1 cellular context compared by ENCODE assay signal in the genomic region with DNA sequence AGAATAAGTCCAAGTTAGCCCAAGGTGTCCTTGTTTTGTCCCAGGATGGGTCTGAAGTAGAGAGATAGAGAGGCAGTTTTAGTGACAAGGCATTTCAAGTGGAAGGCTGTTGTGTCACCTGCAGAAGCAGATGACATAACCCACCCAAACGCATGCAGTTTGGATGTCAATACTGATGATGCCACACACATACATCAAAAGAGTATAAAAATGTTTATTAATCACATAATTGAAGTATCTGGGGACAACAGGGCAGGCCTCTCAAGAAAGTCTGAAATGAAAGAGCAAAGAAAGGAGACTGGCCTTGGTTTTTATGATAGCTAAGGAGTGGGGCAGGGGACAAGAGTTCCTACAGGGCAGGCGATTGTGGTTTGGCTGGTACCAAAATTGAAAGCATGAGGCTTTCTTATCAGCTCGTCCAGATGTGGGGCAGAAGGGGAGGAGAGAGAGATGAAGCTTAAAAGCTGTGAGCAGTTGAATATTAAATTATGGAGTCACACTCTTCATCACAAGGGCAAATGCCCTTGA.
TF ChIP-seq lines count a peak whose summit lies in the region.

No MANE protein-coding gene starts in this region.

TF ChIP-seq in K562, 482 proteins besides CTCF, POLR2A, EP300 and RAD21 (continued from another document and continues in another):
- TF ChIP-seq, protein P1, sequence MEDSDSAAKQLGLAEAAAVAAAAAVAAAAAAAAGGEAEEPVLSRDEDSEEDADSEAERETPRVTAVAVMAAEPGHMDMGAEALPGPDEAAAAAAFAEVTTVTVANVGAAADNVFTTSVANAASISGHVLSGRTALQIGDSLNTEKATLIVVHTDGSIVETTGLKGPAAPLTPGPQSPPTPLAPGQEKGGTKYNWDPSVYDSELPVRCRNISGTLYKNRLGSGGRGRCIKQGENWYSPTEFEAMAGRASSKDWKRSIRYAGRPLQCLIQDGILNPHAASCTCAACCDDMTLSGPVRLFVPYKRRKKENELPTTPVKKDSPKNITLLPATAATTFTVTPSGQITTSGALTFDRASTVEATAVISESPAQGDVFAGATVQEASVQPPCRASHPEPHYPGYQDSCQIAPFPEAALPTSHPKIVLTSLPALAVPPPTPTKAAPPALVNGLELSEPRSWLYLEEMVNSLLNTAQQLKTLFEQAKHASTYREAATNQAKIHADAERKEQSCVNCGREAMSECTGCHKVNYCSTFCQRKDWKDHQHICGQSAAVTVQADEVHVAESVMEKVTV (CRISPR knock-in tag; IDR thresholded peaks at IDR 0.05), result no peak
- TF ChIP-seq ZC3H4 (CRISPR knock-in tag; IDR thresholded peaks at IDR 0.05; ENCODE audit: borderline replicate concordance) (no peak), ZC3H8 (IDR thresholded peaks at IDR 0.05) (no peak), BACH1 (tag; IDR thresholded peaks at IDR 0.05) (peak; percentile 71; the same call in 1 of the 2 replicates), MTF1 (CRISPR knock-in tag; IDR thresholded peaks at IDR 0.05; ENCODE audit: borderline replicate concordance) (no peak), BCOR (IDR thresholded peaks at IDR 0.05) (no peak), BRCA1 (IDR thresholded peaks at IDR 0.05) (no peak), BRCA1 (CRISPR knock-in tag; IDR thresholded peaks at IDR 0.05) (no peak), ILF3 (IDR thresholded peaks at IDR 0.05; ENCODE audit: borderline replicate concordance) (no peak), POLR2G (IDR thresholded peaks at IDR 0.05; ENCODE audit: low read depth, low read length) (no peak), SMC3 (conservative IDR thresholded peaks at IDR 0.05; ENCODE audit: insufficient read depth, low read depth, low read length) (no peak), JUNB (CRISPR knock-in tag; conservative IDR thresholded peaks at IDR 0.05) (no peak), HNRNPUL1 (IDR thresholded peaks at IDR 0.05; ENCODE audit: low read length) (no peak), TOE1 (IDR thresholded peaks at IDR 0.05; ENCODE audit: borderline replicate concordance) (0 out of 2 replicates have a peak, but pooled peaks have one; percentile 18), TOE1 (CRISPR knock-in tag; IDR thresholded peaks at IDR 0.05; ENCODE audit: borderline replicate concordance, low read depth) (no peak), ARID2 (IDR thresholded peaks at IDR 0.05) (no peak), SP1 (CRISPR knock-in tag; IDR thresholded peaks at IDR 0.05) (no peak), DMBX1 (CRISPR knock-in tag; IDR thresholded peaks at IDR 0.05; ENCODE audit: borderline replicate concordance) (0 out of 2 replicates have a peak, but pooled peaks have one; percentile 14), ZNF507 (tag; conservative IDR thresholded peaks at IDR 0.05) (no peak), SMARCA5 (IDR thresholded peaks at IDR 0.05) (no peak), IFI16 (CRISPR knock-in tag; IDR thresholded peaks at IDR 0.05) (no peak), MYBL2 (IDR thresholded peaks at IDR 0.05; ENCODE audit: low read depth) (no peak), MYBL2 (CRISPR knock-in tag; IDR thresholded peaks at IDR 0.05; ENCODE audit: borderline replicate concordance) (no peak), ZZZ3 (IDR thresholded peaks at IDR 0.05) (no peak), BRD4 (IDR thresholded peaks at IDR 0.05) (no peak), ZNF584 (CRISPR knock-in tag; IDR thresholded peaks at IDR 0.05; ENCODE audit: low read depth) (no peak), C11orf30 (IDR thresholded peaks at IDR 0.05; ENCODE audit: low read depth) (peak; percentile 44; the same call in 1 of the 2 replicates), CBX3 (IDR thresholded peaks at IDR 0.05; ENCODE audit: borderline replicate concordance in 1 of 2, low read length in 2 of 2) (peak in 1 of 2 experiments; percentile 65; a peak in 1 of 3 replicates), RBM39 (optimal IDR thresholded peaks at IDR 0.05; ENCODE audit: low read depth, low read length) (no peak), XRCC5 (IDR thresholded peaks at IDR 0.05; ENCODE audit: low read depth, low read length) (no peak), KLF16 (IDR thresholded peaks at IDR 0.05) (peak; percentile 70), BMI1 (IDR thresholded peaks at IDR 0.05; ENCODE audit: low read length) (no peak), TGIF2 (CRISPR knock-in tag; IDR thresholded peaks at IDR 0.05) (no peak), LCOR (CRISPR knock-in tag; IDR thresholded peaks at IDR 0.05) (0 out of 2 replicates have a peak, but pooled peaks have one; percentile 35), RFX1 (IDR thresholded peaks at IDR 0.05) (no peak), ZNF184 (CRISPR knock-in tag; IDR thresholded peaks at IDR 0.05) (no peak), ETV1 (tag; conservative IDR thresholded peaks at IDR 0.05; ENCODE audit: low read depth) (0 out of 2 replicates have a peak, but pooled peaks have one; percentile 13), BCL6 (CRISPR knock-in tag; IDR thresholded peaks at IDR 0.05) (no peak), SMARCC2 (IDR thresholded peaks at IDR 0.05; ENCODE audit: low read depth) (peak; percentile 78), MCM2 (IDR thresholded peaks at IDR 0.05; ENCODE audit: low read depth) (no peak), PRPF4 (IDR thresholded peaks at IDR 0.05; ENCODE audit: insufficient read depth, low read depth, low read length, poor library complexity, severe bottlenecking) (no peak), BRF1 (IDR thresholded peaks at IDR 0.05; ENCODE audit: borderline replicate concordance, extremely low read depth, insufficient read length) (no peak), POLR2AphosphoS5 (IDR thresholded peaks at IDR 0.05; ENCODE audit: control insufficient read depth, insufficient read depth, low read depth, low read length) (peak; percentile 62; the same call in 1 of the 2 replicates), ELF4 (CRISPR knock-in tag; IDR thresholded peaks at IDR 0.05) (no peak), HNRNPH1 (optimal IDR thresholded peaks at IDR 0.05; ENCODE audit: low read depth, low read length) (no peak), ZNF717 (CRISPR knock-in tag; IDR thresholded peaks at IDR 0.05) (no peak), CBX2 (IDR thresholded peaks at IDR 0.05; ENCODE audit: insufficient read depth, low read length, poor library complexity, severe bottlenecking) (no peak), MTA3 (IDR thresholded peaks at IDR 0.05; ENCODE audit: borderline replicate concordance) (0 out of 2 replicates have a peak, but pooled peaks have one; percentile 49), JUND (IDR thresholded peaks at IDR 0.05; ENCODE audit: borderline replicate concordance, low read depth, low read length) (no peak), JUND (tag; IDR thresholded peaks at IDR 0.05; ENCODE audit: borderline replicate concordance, low read depth, low read length) (peak; percentile 13; the same call in 2 of the 3 replicates)
- TF ChIP-seq, protein P2, sequence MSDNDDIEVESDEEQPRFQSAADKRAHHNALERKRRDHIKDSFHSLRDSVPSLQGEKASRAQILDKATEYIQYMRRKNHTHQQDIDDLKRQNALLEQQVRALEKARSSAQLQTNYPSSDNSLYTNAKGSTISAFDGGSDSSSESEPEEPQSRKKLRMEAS (CRISPR knock-in tag; IDR thresholded peaks at IDR 0.05), result peak; percentile 50; the same call in 1 of the 2 replicates
- TF ChIP-seq, protein P3, sequence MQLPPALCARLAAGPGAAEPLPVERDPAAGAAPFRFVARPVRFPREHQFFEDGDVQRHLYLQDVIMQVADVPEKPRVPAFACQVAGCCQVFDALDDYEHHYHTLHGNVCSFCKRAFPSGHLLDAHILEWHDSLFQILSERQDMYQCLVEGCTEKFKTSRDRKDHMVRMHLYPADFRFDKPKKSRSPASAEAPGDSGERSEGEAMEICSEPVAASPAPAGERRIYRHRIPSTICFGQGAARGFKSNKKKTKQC (CRISPR knock-in tag; IDR thresholded peaks at IDR 0.05), result peak; percentile 64; the same call in 1 of the 2 replicates
- TF ChIP-seq, protein P4, sequence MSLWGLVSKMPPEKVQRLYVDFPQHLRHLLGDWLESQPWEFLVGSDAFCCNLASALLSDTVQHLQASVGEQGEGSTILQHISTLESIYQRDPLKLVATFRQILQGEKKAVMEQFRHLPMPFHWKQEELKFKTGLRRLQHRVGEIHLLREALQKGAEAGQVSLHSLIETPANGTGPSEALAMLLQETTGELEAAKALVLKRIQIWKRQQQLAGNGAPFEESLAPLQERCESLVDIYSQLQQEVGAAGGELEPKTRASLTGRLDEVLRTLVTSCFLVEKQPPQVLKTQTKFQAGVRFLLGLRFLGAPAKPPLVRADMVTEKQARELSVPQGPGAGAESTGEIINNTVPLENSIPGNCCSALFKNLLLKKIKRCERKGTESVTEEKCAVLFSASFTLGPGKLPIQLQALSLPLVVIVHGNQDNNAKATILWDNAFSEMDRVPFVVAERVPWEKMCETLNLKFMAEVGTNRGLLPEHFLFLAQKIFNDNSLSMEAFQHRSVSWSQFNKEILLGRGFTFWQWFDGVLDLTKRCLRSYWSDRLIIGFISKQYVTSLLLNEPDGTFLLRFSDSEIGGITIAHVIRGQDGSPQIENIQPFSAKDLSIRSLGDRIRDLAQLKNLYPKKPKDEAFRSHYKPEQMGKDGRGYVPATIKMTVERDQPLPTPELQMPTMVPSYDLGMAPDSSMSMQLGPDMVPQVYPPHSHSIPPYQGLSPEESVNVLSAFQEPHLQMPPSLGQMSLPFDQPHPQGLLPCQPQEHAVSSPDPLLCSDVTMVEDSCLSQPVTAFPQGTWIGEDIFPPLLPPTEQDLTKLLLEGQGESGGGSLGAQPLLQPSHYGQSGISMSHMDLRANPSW (CRISPR knock-in tag; IDR thresholded peaks at IDR 0.05), result no peak
- TF ChIP-seq, protein P5, sequence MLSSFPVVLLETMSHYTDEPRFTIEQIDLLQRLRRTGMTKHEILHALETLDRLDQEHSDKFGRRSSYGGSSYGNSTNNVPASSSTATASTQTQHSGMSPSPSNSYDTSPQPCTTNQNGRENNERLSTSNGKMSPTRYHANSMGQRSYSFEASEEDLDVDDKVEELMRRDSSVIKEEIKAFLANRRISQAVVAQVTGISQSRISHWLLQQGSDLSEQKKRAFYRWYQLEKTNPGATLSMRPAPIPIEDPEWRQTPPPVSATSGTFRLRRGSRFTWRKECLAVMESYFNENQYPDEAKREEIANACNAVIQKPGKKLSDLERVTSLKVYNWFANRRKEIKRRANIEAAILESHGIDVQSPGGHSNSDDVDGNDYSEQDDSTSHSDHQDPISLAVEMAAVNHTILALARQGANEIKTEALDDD (IDR thresholded peaks at IDR 0.05), result peak; percentile 63; the same call in 1 of the 2 replicates
- TF ChIP-seq, protein P6, sequence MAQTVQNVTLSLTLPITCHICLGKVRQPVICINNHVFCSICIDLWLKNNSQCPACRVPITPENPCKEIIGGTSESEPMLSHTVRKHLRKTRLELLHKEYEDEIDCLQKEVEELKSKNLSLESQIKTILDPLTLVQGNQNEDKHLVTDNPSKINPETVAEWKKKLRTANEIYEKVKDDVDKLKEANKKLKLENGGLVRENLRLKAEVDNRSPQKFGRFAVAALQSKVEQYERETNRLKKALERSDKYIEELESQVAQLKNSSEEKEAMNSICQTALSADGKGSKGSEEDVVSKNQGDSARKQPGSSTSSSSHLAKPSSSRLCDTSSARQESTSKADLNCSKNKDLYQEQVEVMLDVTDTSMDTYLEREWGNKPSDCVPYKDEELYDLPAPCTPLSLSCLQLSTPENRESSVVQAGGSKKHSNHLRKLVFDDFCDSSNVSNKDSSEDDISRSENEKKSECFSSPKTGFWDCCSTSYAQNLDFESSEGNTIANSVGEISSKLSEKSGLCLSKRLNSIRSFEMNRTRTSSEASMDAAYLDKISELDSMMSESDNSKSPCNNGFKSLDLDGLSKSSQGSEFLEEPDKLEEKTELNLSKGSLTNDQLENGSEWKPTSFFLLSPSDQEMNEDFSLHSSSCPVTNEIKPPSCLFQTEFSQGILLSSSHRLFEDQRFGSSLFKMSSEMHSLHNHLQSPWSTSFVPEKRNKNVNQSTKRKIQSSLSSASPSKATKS (CRISPR knock-in tag; IDR thresholded peaks at IDR 0.05), result no peak
- TF ChIP-seq, protein P7, sequence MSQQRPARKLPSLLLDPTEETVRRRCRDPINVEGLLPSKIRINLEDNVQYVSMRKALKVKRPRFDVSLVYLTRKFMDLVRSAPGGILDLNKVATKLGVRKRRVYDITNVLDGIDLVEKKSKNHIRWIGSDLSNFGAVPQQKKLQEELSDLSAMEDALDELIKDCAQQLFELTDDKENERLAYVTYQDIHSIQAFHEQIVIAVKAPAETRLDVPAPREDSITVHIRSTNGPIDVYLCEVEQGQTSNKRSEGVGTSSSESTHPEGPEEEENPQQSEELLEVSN (IDR thresholded peaks at IDR 0.05; ENCODE audit: borderline replicate concordance in 1 of 2, extremely low read depth in 1 of 2, insufficient read depth in 1 of 2, insufficient read length in 1 of 2, low read depth in 1 of 2, low read length in 1 of 2, poor library complexity in 1 of 2, severe bottlenecking in 1 of 2), result no peak
- TF ChIP-seq, protein P8, sequence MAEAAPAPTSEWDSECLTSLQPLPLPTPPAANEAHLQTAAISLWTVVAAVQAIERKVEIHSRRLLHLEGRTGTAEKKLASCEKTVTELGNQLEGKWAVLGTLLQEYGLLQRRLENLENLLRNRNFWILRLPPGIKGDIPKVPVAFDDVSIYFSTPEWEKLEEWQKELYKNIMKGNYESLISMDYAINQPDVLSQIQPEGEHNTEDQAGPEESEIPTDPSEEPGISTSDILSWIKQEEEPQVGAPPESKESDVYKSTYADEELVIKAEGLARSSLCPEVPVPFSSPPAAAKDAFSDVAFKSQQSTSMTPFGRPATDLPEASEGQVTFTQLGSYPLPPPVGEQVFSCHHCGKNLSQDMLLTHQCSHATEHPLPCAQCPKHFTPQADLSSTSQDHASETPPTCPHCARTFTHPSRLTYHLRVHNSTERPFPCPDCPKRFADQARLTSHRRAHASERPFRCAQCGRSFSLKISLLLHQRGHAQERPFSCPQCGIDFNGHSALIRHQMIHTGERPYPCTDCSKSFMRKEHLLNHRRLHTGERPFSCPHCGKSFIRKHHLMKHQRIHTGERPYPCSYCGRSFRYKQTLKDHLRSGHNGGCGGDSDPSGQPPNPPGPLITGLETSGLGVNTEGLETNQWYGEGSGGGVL (CRISPR knock-in tag; IDR thresholded peaks at IDR 0.05), result no peak
- TF ChIP-seq, protein P9, sequence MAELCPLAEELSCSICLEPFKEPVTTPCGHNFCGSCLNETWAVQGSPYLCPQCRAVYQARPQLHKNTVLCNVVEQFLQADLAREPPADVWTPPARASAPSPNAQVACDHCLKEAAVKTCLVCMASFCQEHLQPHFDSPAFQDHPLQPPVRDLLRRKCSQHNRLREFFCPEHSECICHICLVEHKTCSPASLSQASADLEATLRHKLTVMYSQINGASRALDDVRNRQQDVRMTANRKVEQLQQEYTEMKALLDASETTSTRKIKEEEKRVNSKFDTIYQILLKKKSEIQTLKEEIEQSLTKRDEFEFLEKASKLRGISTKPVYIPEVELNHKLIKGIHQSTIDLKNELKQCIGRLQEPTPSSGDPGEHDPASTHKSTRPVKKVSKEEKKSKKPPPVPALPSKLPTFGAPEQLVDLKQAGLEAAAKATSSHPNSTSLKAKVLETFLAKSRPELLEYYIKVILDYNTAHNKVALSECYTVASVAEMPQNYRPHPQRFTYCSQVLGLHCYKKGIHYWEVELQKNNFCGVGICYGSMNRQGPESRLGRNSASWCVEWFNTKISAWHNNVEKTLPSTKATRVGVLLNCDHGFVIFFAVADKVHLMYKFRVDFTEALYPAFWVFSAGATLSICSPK (IDR thresholded peaks at IDR 0.05; ENCODE audit: borderline replicate concordance), result no peak
